ENCODE assay signal across 31 cellular contexts in genomic region chr14:24409956-24410355, GRCh38. TPM values are rescaled to one million over a fixed set of nuclear protein-coding genes. Genes with fewer than 3 reads are reported as not detected.
"Had no signal": no experiment of that assay in that cellular context is flagged by ENCODE, and none has a peak within 500 bp of the region (broad histone marks: within the 10 kb centered on the region; RNA-seq: fewer than 3 reads in every experiment).

No MANE protein-coding gene starts in this region.

- H3K4me3 ChIP-seq: adrenal gland, body of pancreas had no signal

- H3K4me1 ChIP-seq: body of pancreas had no signal

- H3K36me3 Mint-ChIP-seq: activated CD4-positive, alpha-beta memory T cell treated with anti-CD3 and anti-CD28 coated beads for 36 hours; activated CD8-positive, alpha-beta memory T cell treated with anti-CD3 and anti-CD28 coated beads, Interleukin-2, amount 10 ng/mL, durations not matched to agents 7 days and 5 days; activated naive CD4-positive, alpha-beta T cell treated with anti-CD3 and anti-CD28 coated beads, Interleukin-2, amount 50 U/mL, for 24 hours; activated naive CD8-positive, alpha-beta T cell treated with anti-CD3 and anti-CD28 coated beads for 36 hours had no signal

- H3K27me3 ChIP-seq: adrenal gland, body of pancreas had no signal

- H3K4me1 Mint-ChIP-seq: activated CD4-positive, alpha-beta T cell treated with anti-CD3 and anti-CD28 coated beads for 36 hours; activated CD4-positive, alpha-beta T cell treated with anti-CD3 and anti-CD28 coated beads, Interleukin-2, amount 10 ng/mL, durations not matched to agents 24 days and 14 days; activated CD8-positive, alpha-beta memory T cell treated with anti-CD3 and anti-CD28 coated beads, Interleukin-2, amount 10 ng/mL, durations not matched to agents 7 days and 5 days; activated naive CD4-positive, alpha-beta T cell treated with anti-CD3 and anti-CD28 coated beads, Interleukin-2, amount 50 U/mL, for 24 hours; activated naive CD8-positive, alpha-beta T cell treated with anti-CD3 and anti-CD28 coated beads for 36 hours; activated naive CD8-positive, alpha-beta T cell treated with anti-CD3 and anti-CD28 coated beads, Interleukin-2, amount 50 U/mL, for 24 hours had no signal

- DNase-seq: activated CD4-positive, alpha-beta memory T cell treated with anti-CD3 and anti-CD28 coated beads for 36 hours; activated CD4-positive, alpha-beta T cell treated with anti-CD3 and anti-CD28 coated beads for 36 hours; activated CD4-positive, alpha-beta T cell treated with anti-CD3 and anti-CD28 coated beads, Interleukin-2, amount 10 ng/mL, durations not matched to agents 24 days and 14 days; activated CD4-positive, CD25-positive, alpha-beta regulatory T cell; activated CD4-positive, CD25-positive, alpha-beta regulatory T cell treated with anti-CD3 and anti-CD28 coated beads, Interleukin-2, amount 50 U/mL, for 72 hours; activated CD8-positive, alpha-beta memory T cell treated with anti-CD3 and anti-CD28 coated beads, Interleukin-2, amount 10 ng/mL, durations not matched to agents 7 days and 5 days; activated CD8-positive, alpha-beta memory T cell treated with anti-CD3 and anti-CD28 coated beads, Interleukin-2, amount 50 U/mL, for 4 hours; activated CD8-positive, alpha-beta T cell treated with anti-CD3 and anti-CD28 coated beads, Interleukin-2, amount 10 ng/mL, durations not matched to agents 7 days and 5 days; activated effector memory CD4-positive, alpha-beta T cell treated with anti-CD3 and anti-CD28 coated beads, Interleukin-2, amount 50 U/mL, for 16 hours; activated naive CD4-positive, alpha-beta T cell treated with anti-CD3 and anti-CD28 coated beads for 36 hours; activated naive CD8-positive, alpha-beta T cell treated with anti-CD3 and anti-CD28 coated beads for 36 hours; activated naive CD8-positive, alpha-beta T cell treated with anti-CD3 and anti-CD28 coated beads, Interleukin-2, amount 50 U/mL, for 24 hours; activated T-cell treated with anti-CD3 and anti-CD28 coated beads, Interleukin-2, amount 50 U/mL, for 1 hour; activated T-cell treated with anti-CD3 and anti-CD28 coated beads, Interleukin-2, amount 50 U/mL, for 48 hours; amygdala; aorta; body of pancreas; caudate nucleus; cortex of kidney; dermis blood vessel endothelial cell; effector memory CD4-positive, alpha-beta T cell; endodermal cell; foreskin fibroblast; T-helper 2 cell had no signal

- H3K9me3 ChIP-seq: adrenal gland, body of pancreas had no signal

- H3K27me3 Mint-ChIP-seq: activated naive CD4-positive, alpha-beta T cell treated with anti-CD3 and anti-CD28 coated beads, Interleukin-2, amount 50 U/mL, for 24 hours had no signal

- H3K9me3 Mint-ChIP-seq: activated CD4-positive, alpha-beta memory T cell treated with anti-CD3 and anti-CD28 coated beads for 36 hours; activated CD4-positive, alpha-beta T cell treated with anti-CD3 and anti-CD28 coated beads, Interleukin-2, amount 10 ng/mL, durations not matched to agents 24 days and 14 days; activated naive CD4-positive, alpha-beta T cell treated with anti-CD3 and anti-CD28 coated beads for 36 hours; activated naive CD4-positive, alpha-beta T cell treated with anti-CD3 and anti-CD28 coated beads, Interleukin-2, amount 50 U/mL, for 24 hours; activated naive CD8-positive, alpha-beta T cell treated with anti-CD3 and anti-CD28 coated beads for 36 hours; activated naive CD8-positive, alpha-beta T cell treated with anti-CD3 and anti-CD28 coated beads, Interleukin-2, amount 50 U/mL, for 24 hours; activated T-helper 1 cell treated with anti-CD3 and anti-CD28 coated beads, Interleukin-12 subunit alpha, Interleukin-12 subunit beta, Interleukin-2, Interleukin-4 antibody, amounts not matched to agents 30 ng/mL and 10 ng/mL and 1 ng/mL, durations not matched to agents 14 hours and 24 hours and 36 hours; activated T-helper 2 cell treated with anti-CD3 and anti-CD28 coated beads, Interferon-gamma antibody, Interleukin-2, Interleukin-4, amounts not matched to agents 10 μg/mL and 5 μg/mL and 100 μg/mL, durations not matched to agents 14 hours and 24 hours and 36 hours; endodermal cell had no signal

- ATAC-seq: activated CD4-positive, alpha-beta T cell treated with anti-CD3 and anti-CD28 coated beads for 36 hours; activated CD8-positive, alpha-beta memory T cell treated with anti-CD3 and anti-CD28 coated beads, Interleukin-2, amount 10 ng/mL, durations not matched to agents 7 days and 5 days; activated CD8-positive, alpha-beta T cell treated with anti-CD3 and anti-CD28 coated beads, Interleukin-2, amount 10 ng/mL, durations not matched to agents 7 days and 5 days; activated naive CD8-positive, alpha-beta T cell treated with anti-CD3 and anti-CD28 coated beads, Interleukin-2, amount 50 U/mL, for 24 hours; body of pancreas; esophagus mucosa had no signal

- H3K4me3 Mint-ChIP-seq: activated CD4-positive, alpha-beta memory T cell treated with anti-CD3 and anti-CD28 coated beads for 36 hours; activated CD4-positive, alpha-beta T cell treated with anti-CD3 and anti-CD28 coated beads for 36 hours; activated CD4-positive, alpha-beta T cell treated with anti-CD3 and anti-CD28 coated beads, Interleukin-2, amount 10 ng/mL, durations not matched to agents 24 days and 14 days; activated CD8-positive, alpha-beta memory T cell treated with anti-CD3 and anti-CD28 coated beads, Interleukin-2, amount 10 ng/mL, durations not matched to agents 7 days and 5 days; activated CD8-positive, alpha-beta T cell treated with anti-CD3 and anti-CD28 coated beads, Interleukin-2, amount 10 ng/mL, durations not matched to agents 7 days and 5 days; activated naive CD4-positive, alpha-beta T cell treated with anti-CD3 and anti-CD28 coated beads for 36 hours; activated naive CD4-positive, alpha-beta T cell treated with anti-CD3 and anti-CD28 coated beads, Interleukin-2, amount 50 U/mL, for 24 hours; activated naive CD8-positive, alpha-beta T cell treated with anti-CD3 and anti-CD28 coated beads for 36 hours; activated naive CD8-positive, alpha-beta T cell treated with anti-CD3 and anti-CD28 coated beads, Interleukin-2, amount 50 U/mL, for 24 hours; activated T-helper 1 cell treated with anti-CD3 and anti-CD28 coated beads, Interleukin-12 subunit alpha, Interleukin-12 subunit beta, Interleukin-2, Interleukin-4 antibody, amounts not matched to agents 30 ng/mL and 10 ng/mL and 1 ng/mL, durations not matched to agents 14 hours and 24 hours and 36 hours; endodermal cell had no signal

- H3K27ac Mint-ChIP-seq: activated CD4-positive, alpha-beta memory T cell treated with anti-CD3 and anti-CD28 coated beads for 36 hours; activated CD4-positive, alpha-beta T cell treated with anti-CD3 and anti-CD28 coated beads for 36 hours; activated CD4-positive, alpha-beta T cell treated with anti-CD3 and anti-CD28 coated beads, Interleukin-2, amount 10 ng/mL, durations not matched to agents 24 days and 14 days; activated CD8-positive, alpha-beta memory T cell treated with anti-CD3 and anti-CD28 coated beads, Interleukin-2, amount 10 ng/mL, durations not matched to agents 7 days and 5 days; activated CD8-positive, alpha-beta T cell treated with anti-CD3 and anti-CD28 coated beads, Interleukin-2, amount 10 ng/mL, durations not matched to agents 7 days and 5 days; activated naive CD4-positive, alpha-beta T cell treated with anti-CD3 and anti-CD28 coated beads for 36 hours; activated naive CD4-positive, alpha-beta T cell treated with anti-CD3 and anti-CD28 coated beads, Interleukin-2, amount 50 U/mL, for 24 hours; activated naive CD8-positive, alpha-beta T cell treated with anti-CD3 and anti-CD28 coated beads for 36 hours; activated naive CD8-positive, alpha-beta T cell treated with anti-CD3 and anti-CD28 coated beads, Interleukin-2, amount 50 U/mL, for 24 hours; activated T-helper 1 cell treated with anti-CD3 and anti-CD28 coated beads, Interleukin-12 subunit alpha, Interleukin-12 subunit beta, Interleukin-2, Interleukin-4 antibody, amounts not matched to agents 30 ng/mL and 10 ng/mL and 1 ng/mL, durations not matched to agents 14 hours and 24 hours and 36 hours; activated T-helper 2 cell treated with anti-CD3 and anti-CD28 coated beads, Interferon-gamma antibody, Interleukin-2, Interleukin-4, amounts not matched to agents 10 μg/mL and 5 μg/mL and 100 μg/mL, durations not matched to agents 14 hours and 24 hours and 36 hours; endodermal cell had no signal

- H3K27ac ChIP-seq: adrenal gland, body of pancreas had no signal

RNA-seq across cellular contexts. Expression of gene NYNRIN, which starts 11.2 kb away (rescaled TPM):
- total RNA-seq: activated CD4-positive, alpha-beta T cell treated with anti-CD3 and anti-CD28 coated beads, Interleukin-2, amount 10 ng/mL, durations not matched to agents 24 days and 14 days; activated T-helper 1 cell treated with anti-CD3 and anti-CD28 coated beads, Interleukin-12 subunit alpha, Interleukin-12 subunit beta, Interleukin-2, Interleukin-4 antibody, amounts not matched to agents 30 ng/mL and 10 ng/mL and 1 ng/mL, durations not matched to agents 14 hours and 24 hours and 36 hours had no signal

RNA-seq across cellular contexts. Expression of gene CBLN3, which starts 19.5 kb away (rescaled TPM):
- total RNA-seq: frontal cortex had no signal

RNA-seq across cellular contexts. Expression of gene NFATC4, which starts 42.0 kb away (rescaled TPM):
- total RNA-seq: activated CD4-positive, alpha-beta memory T cell treated with anti-CD3 and anti-CD28 coated beads for 36 hours; activated CD4-positive, alpha-beta T cell treated with anti-CD3 and anti-CD28 coated beads, Interleukin-2, amount 10 ng/mL, durations not matched to agents 24 days and 14 days; activated CD8-positive, alpha-beta T cell treated with anti-CD3 and anti-CD28 coated beads, Interleukin-2, amount 10 ng/mL, durations not matched to agents 7 days and 5 days; activated T-helper 1 cell treated with anti-CD3 and anti-CD28 coated beads, Interleukin-12 subunit alpha, Interleukin-12 subunit beta, Interleukin-2, Interleukin-4 antibody, amounts not matched to agents 30 ng/mL and 10 ng/mL and 1 ng/mL, durations not matched to agents 14 hours and 24 hours and 36 hours; T-helper 1 cell treated with Interleukin-12 subunit alpha and Interleukin-12 subunit beta and Interleukin-4 antibody, amounts not matched to agents 30 ng/mL and 1 ng/mL, for 36 hours had no signal
